In the genomic region with DNA sequence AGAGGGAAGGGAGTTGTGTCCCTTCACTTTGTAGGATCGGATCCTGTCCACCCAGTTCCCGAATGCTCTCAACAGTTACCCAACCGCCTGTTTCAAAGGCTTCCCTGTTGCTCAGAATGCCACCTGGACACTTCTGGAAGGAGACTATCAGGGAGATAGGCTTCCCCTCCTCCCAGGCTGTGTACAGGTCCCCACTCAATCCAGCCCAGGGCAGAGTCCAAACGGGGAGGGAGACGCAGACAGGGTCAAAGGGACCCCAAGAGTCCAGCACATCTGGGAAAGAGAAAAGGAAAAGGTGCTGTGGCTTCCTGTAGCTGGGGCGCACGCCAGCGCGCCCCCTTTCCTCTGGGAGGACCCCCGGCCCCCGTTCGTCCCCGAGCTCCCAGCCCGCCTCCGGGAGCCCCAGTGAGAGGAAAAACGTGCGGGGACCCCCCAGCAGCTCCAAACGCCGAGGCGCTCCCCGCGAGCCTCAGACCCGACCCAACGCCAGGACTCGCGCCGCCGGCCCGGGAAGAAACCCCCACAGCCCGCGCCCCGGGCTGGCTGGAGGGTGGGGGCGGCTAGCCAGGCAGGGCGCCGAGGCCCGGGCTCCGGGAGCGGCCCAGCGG, we compare ENCODE assay signal across 1 cellular context.
TF ChIP-seq lines count a peak whose summit lies in the region.

No MANE protein-coding gene starts in this region.

TF ChIP-seq in HepG2, 621 proteins besides CTCF, POLR2A, EP300 and RAD21 (continued from another document and continues in another):
- TF ChIP-seq SCMH1 (CRISPR knock-in tag; IDR thresholded peaks at IDR 0.05; ENCODE audit: borderline replicate concordance) (no peak), TRIM24 (CRISPR knock-in tag; IDR thresholded peaks at IDR 0.05) (no peak), FOXA3 (CRISPR knock-in tag; IDR thresholded peaks at IDR 0.05) (no peak), ISX (CRISPR knock-in tag; conservative IDR thresholded peaks at IDR 0.05) (peak; percentile 50; the same call in 1 of the 2 replicates), MLLT10 (CRISPR knock-in tag; IDR thresholded peaks at IDR 0.05) (no peak), HOXD1 (CRISPR knock-in tag; IDR thresholded peaks at IDR 0.05) (0 out of 2 replicates have a peak, but pooled peaks have one; percentile 34), ZNF253 (CRISPR knock-in tag; IDR thresholded peaks at IDR 0.05; ENCODE audit: borderline replicate concordance) (no peak), PHF8 (CRISPR knock-in tag; IDR thresholded peaks at IDR 0.05) (peak; percentile 24), SMAD1 (CRISPR knock-in tag; IDR thresholded peaks at IDR 0.05; ENCODE audit: borderline replicate concordance, low read depth) (no peak), HNF4G (IDR thresholded peaks at IDR 0.05; ENCODE audit: borderline replicate concordance, low read depth, low read length) (peak; percentile 86), HNF4G (CRISPR knock-in tag; IDR thresholded peaks at IDR 0.05; ENCODE audit: borderline replicate concordance, low read depth) (no peak), GFI1 (CRISPR knock-in tag; IDR thresholded peaks at IDR 0.05; ENCODE audit: borderline replicate concordance) (no peak; the same call in 1 of the 2 replicates), ELF4 (CRISPR knock-in tag; IDR thresholded peaks at IDR 0.05; ENCODE audit: borderline replicate concordance) (peak; percentile 73; the same call in 1 of the 2 replicates), CHCHD3 (CRISPR knock-in tag; IDR thresholded peaks at IDR 0.05) (no peak), ZNF432 (CRISPR knock-in tag; IDR thresholded peaks at IDR 0.05; ENCODE audit: borderline replicate concordance) (no peak), ZSCAN31 (CRISPR knock-in tag; IDR thresholded peaks at IDR 0.05; ENCODE audit: low read depth) (peak; percentile 43; the same call in 1 of the 2 replicates), SAP130 (CRISPR knock-in tag; IDR thresholded peaks at IDR 0.05; ENCODE audit: low read depth) (peak; percentile 70), ZSCAN25 (CRISPR knock-in tag; IDR thresholded peaks at IDR 0.05) (0 out of 2 replicates have a peak, but pooled peaks have one; percentile 20), ZNF335 (CRISPR knock-in tag; IDR thresholded peaks at IDR 0.05) (no peak), SIX1 (CRISPR knock-in tag; IDR thresholded peaks at IDR 0.05; ENCODE audit: borderline replicate concordance) (no peak), FOXO1 (CRISPR knock-in tag; IDR thresholded peaks at IDR 0.05) (peak; percentile 31; the same call in 1 of the 2 replicates), KLF6 (CRISPR knock-in tag; IDR thresholded peaks at IDR 0.05) (no peak), ZBTB20 (CRISPR knock-in tag; IDR thresholded peaks at IDR 0.05; ENCODE audit: borderline replicate concordance, low read depth) (no peak), ZNF616 (CRISPR knock-in tag; IDR thresholded peaks at IDR 0.05; ENCODE audit: low read depth) (no peak)
- TF ChIP-seq, protein P1, sequence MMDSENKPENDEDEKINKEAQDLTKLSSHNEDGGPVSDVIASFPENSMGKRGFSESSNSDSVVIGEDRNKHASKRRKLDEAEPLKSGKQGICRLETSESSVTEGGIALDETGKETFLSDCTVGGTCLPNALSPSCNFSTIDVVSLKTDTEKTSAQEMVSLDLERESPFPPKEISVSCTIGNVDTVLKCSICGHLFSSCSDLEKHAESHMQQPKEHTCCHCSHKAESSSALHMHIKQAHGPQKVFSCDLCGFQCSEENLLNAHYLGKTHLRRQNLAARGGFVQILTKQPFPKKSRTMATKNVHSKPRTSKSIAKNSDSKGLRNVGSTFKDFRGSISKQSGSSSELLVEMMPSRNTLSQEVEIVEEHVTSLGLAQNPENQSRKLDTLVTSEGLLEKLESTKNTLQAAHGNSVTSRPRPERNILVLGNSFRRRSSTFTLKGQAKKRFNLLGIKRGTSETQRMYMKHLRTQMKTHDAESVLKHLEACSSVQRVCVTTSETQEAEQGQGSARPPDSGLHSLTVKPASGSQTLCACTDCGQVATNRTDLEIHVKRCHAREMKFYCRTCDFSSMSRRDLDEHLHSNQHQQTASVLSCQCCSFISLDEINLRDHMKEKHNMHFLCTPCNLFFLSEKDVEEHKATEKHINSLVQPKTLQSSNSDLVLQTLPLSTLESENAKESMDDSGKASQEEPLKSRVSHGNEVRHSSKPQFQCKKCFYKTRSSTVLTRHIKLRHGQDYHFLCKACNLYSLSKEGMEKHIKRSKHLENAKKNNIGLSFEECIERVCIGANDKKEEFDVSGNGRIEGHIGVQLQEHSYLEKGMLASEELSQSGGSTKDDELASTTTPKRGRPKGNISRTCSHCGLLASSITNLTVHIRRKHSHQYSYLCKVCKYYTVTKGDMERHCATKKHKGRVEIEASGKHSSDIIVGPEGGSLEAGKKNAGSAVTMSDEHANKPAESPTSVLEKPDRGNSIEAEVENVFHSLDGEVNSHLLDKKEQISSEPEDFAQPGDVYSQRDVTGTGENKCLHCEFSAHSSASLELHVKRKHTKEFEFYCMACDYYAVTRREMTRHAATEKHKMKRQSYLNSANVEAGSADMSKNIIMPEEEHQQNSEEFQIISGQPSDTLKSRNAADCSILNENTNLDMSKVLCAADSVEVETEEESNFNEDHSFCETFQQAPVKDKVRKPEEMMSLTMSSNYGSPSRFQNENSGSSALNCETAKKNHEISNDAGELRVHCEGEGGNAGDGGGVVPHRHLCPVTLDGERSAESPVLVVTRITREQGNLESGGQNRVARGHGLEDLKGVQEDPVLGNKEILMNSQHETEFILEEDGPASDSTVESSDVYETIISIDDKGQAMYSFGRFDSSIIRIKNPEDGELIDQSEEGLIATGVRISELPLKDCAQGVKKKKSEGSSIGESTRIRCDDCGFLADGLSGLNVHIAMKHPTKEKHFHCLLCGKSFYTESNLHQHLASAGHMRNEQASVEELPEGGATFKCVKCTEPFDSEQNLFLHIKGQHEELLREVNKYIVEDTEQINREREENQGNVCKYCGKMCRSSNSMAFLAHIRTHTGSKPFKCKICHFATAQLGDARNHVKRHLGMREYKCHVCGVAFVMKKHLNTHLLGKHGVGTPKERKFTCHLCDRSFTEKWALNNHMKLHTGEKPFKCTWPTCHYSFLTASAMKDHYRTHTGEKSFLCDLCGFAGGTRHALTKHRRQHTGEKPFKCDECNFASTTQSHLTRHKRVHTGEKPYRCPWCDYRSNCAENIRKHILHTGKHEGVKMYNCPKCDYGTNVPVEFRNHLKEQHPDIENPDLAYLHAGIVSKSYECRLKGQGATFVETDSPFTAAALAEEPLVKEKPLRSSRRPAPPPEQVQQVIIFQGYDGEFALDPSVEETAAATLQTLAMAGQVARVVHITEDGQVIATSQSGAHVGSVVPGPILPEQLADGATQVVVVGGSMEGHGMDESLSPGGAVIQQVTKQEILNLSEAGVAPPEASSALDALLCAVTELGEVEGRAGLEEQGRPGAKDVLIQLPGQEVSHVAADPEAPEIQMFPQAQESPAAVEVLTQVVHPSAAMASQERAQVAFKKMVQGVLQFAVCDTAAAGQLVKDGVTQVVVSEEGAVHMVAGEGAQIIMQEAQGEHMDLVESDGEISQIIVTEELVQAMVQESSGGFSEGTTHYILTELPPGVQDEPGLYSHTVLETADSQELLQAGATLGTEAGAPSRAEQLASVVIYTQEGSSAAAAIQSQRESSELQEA (CRISPR knock-in tag; IDR thresholded peaks at IDR 0.05; ENCODE audit: not compliant biosample characterization), result no peak
- TF ChIP-seq, protein P2, sequence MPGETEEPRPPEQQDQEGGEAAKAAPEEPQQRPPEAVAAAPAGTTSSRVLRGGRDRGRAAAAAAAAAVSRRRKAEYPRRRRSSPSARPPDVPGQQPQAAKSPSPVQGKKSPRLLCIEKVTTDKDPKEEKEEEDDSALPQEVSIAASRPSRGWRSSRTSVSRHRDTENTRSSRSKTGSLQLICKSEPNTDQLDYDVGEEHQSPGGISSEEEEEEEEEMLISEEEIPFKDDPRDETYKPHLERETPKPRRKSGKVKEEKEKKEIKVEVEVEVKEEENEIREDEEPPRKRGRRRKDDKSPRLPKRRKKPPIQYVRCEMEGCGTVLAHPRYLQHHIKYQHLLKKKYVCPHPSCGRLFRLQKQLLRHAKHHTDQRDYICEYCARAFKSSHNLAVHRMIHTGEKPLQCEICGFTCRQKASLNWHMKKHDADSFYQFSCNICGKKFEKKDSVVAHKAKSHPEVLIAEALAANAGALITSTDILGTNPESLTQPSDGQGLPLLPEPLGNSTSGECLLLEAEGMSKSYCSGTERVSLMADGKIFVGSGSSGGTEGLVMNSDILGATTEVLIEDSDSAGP (CRISPR knock-in tag; IDR thresholded peaks at IDR 0.05; ENCODE audit: borderline replicate concordance), result no peak; the same call in 1 of the 2 replicates
- TF ChIP-seq, protein P3, sequence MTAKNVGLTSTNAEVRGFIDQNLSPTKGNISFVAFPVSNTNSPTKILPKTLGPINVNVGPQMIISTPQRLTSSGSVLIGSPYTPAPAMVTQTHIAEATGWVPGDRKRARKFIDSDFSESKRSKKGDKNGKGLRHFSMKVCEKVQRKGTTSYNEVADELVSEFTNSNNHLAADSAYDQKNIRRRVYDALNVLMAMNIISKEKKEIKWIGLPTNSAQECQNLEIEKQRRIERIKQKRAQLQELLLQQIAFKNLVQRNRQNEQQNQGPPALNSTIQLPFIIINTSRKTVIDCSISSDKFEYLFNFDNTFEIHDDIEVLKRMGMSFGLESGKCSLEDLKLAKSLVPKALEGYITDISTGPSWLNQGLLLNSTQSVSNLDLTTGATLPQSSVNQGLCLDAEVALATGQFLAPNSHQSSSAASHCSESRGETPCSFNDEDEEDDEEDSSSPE (CRISPR knock-in tag; IDR thresholded peaks at IDR 0.05), result 0 out of 2 replicates have a peak, but pooled peaks have one; percentile 2
- TF ChIP-seq, protein P4, sequence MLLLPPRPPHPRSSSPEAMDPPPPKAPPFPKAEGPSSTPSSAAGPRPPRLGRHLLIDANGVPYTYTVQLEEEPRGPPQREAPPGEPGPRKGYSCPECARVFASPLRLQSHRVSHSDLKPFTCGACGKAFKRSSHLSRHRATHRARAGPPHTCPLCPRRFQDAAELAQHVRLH (CRISPR knock-in tag; IDR thresholded peaks at IDR 0.05; ENCODE audit: borderline replicate concordance, low read depth), result no peak
- TF ChIP-seq, protein P5, sequence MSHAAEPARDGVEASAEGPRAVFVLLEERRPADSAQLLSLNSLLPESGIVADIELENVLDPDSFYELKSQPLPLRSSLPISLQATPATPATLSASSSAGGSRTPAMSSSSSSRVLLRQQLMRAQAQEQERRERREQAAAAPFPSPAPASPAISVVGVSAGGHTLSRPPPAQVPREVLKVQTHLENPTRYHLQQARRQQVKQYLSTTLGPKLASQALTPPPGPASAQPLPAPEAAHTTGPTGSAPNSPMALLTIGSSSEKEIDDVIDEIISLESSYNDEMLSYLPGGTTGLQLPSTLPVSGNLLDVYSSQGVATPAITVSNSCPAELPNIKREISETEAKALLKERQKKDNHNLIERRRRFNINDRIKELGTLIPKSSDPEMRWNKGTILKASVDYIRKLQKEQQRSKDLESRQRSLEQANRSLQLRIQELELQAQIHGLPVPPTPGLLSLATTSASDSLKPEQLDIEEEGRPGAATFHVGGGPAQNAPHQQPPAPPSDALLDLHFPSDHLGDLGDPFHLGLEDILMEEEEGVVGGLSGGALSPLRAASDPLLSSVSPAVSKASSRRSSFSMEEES (CRISPR knock-in tag; IDR thresholded peaks at IDR 0.05), result no peak
- TF ChIP-seq, protein P6, sequence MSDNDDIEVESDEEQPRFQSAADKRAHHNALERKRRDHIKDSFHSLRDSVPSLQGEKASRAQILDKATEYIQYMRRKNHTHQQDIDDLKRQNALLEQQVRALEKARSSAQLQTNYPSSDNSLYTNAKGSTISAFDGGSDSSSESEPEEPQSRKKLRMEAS (IDR thresholded peaks at IDR 0.05), result peak; percentile 45; the same call in 1 of the 2 replicates
- TF ChIP-seq, protein P7, sequence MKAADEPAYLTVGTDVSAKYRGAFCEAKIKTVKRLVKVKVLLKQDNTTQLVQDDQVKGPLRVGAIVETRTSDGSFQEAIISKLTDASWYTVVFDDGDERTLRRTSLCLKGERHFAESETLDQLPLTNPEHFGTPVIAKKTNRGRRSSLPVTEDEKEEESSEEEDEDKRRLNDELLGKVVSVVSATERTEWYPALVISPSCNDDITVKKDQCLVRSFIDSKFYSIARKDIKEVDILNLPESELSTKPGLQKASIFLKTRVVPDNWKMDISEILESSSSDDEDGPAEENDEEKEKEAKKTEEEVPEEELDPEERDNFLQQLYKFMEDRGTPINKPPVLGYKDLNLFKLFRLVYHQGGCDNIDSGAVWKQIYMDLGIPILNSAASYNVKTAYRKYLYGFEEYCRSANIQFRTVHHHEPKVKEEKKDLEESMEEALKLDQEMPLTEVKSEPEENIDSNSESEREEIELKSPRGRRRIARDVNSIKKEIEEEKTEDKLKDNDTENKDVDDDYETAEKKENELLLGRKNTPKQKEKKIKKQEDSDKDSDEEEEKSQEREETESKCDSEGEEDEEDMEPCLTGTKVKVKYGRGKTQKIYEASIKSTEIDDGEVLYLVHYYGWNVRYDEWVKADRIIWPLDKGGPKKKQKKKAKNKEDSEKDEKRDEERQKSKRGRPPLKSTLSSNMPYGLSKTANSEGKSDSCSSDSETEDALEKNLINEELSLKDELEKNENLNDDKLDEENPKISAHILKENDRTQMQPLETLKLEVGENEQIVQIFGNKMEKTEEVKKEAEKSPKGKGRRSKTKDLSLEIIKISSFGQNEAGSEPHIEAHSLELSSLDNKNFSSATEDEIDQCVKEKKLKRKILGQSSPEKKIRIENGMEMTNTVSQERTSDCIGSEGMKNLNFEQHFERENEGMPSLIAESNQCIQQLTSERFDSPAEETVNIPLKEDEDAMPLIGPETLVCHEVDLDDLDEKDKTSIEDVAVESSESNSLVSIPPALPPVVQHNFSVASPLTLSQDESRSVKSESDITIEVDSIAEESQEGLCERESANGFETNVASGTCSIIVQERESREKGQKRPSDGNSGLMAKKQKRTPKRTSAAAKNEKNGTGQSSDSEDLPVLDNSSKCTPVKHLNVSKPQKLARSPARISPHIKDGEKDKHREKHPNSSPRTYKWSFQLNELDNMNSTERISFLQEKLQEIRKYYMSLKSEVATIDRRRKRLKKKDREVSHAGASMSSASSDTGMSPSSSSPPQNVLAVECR (CRISPR knock-in tag; IDR thresholded peaks at IDR 0.05; ENCODE audit: borderline replicate concordance), result peak; percentile 53; the same call in 1 of the 2 replicates
- TF ChIP-seq, protein P8, sequence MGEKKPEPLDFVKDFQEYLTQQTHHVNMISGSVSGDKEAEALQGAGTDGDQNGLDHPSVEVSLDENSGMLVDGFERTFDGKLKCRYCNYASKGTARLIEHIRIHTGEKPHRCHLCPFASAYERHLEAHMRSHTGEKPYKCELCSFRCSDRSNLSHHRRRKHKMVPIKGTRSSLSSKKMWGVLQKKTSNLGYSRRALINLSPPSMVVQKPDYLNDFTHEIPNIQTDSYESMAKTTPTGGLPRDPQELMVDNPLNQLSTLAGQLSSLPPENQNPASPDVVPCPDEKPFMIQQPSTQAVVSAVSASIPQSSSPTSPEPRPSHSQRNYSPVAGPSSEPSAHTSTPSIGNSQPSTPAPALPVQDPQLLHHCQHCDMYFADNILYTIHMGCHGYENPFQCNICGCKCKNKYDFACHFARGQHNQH (CRISPR knock-in tag; IDR thresholded peaks at IDR 0.05), result 0 out of 2 replicates have a peak, but pooled peaks have one; percentile 20
- TF ChIP-seq, protein P9, sequence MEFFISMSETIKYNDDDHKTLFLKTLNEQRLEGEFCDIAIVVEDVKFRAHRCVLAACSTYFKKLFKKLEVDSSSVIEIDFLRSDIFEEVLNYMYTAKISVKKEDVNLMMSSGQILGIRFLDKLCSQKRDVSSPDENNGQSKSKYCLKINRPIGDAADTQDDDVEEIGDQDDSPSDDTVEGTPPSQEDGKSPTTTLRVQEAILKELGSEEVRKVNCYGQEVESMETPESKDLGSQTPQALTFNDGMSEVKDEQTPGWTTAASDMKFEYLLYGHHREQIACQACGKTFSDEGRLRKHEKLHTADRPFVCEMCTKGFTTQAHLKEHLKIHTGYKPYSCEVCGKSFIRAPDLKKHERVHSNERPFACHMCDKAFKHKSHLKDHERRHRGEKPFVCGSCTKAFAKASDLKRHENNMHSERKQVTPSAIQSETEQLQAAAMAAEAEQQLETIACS (CRISPR knock-in tag; IDR thresholded peaks at IDR 0.05), result no peak
- TF ChIP-seq, protein P10, sequence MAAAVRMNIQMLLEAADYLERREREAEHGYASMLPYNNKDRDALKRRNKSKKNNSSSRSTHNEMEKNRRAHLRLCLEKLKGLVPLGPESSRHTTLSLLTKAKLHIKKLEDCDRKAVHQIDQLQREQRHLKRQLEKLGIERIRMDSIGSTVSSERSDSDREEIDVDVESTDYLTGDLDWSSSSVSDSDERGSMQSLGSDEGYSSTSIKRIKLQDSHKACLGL (CRISPR knock-in tag; IDR thresholded peaks at IDR 0.05), result no peak; the same call in 1 of the 2 replicates
